ENCODE assay signal across 25 cellular contexts in genomic region chr1:162300057-162300917, GRCh38.
DNase-seq lines count a peak whose midpoint lies in the region; ATAC-seq and TF ChIP-seq lines count a peak whose summit lies in the region.
"Had no signal": no experiment of that assay in that cellular context is flagged by ENCODE, and none has a peak within 500 bp of the region (broad histone marks: within the 10 kb centered on the region; RNA-seq: fewer than 3 reads in every experiment).

No MANE protein-coding gene starts in this region.

- H3K27me3 Mint-ChIP-seq in osteocyte (ENCODE audit: unreplicated experiment) (peaks cover 3% of the 10 kb centered on the region), CD14-positive monocyte (ENCODE audit: low read depth in 3 of 3) (peaks cover 0 to 15% (median 11%) of the 10 kb centered on the region in 3 donors)

- H3K9me2 ChIP-seq in Loucy (replicated peaks; ENCODE audit: low read depth, low read length), result no peaks in the 10 kb centered on the region

- intact Hi-C loops in Panc1 (cut with micrococcal nuclease; ENCODE audit: unreplicated experiment), result no loop called here
- intact Hi-C loops in left lung (cut with DNase I), result no loop called here
- intact Hi-C loops in testis (cut with DNase I; ENCODE audit: low total_unique reads), result no loop called here
- intact Hi-C loops in CD14-positive monocyte (cut with micrococcal nuclease), result no loop called here

- H3K9me3 ChIP-seq in Loucy (ENCODE audit: insufficient read depth, low read depth, low read length), result no peaks in the 10 kb centered on the region
- H3K9me3 ChIP-seq in Panc1 (ENCODE audit: control insufficient read depth, insufficient read depth, low read depth, low read length), result no peaks in the 10 kb centered on the region
- H3K9me3 ChIP-seq in left lung, result no peaks in the 10 kb centered on the region
- no peaks in the 10 kb centered on the region for H3K9me3 ChIP-seq in testis
- H3K9me3 ChIP-seq: mucosa of descending colon, right atrium auricular region had no signal

- H2AFZ ChIP-seq in Loucy (ENCODE audit: low read length), result no peak overlapping the region
- H2AFZ ChIP-seq: parathyroid adenoma had no signal

- H3K4me3 Mint-ChIP-seq in osteocyte (ENCODE audit: unreplicated experiment), result no peak overlapping the region
- H3K4me3 Mint-ChIP-seq in CD14-positive monocyte, result no peak overlapping the region
- H3K4me3 Mint-ChIP-seq: activated B cell treated with CpG ODN at 0.5 μM for 24 hours; activated naive CD4-positive, alpha-beta T cell treated with anti-CD3 and anti-CD28 coated beads for 36 hours; brain; nephron had no signal

- H3K4me1 Mint-ChIP-seq in osteocyte (ENCODE audit: unreplicated experiment) (peaks cover 16% of the 10 kb centered on the region), CD14-positive monocyte (no peaks in the 10 kb centered on the region)
- H3K4me1 Mint-ChIP-seq: activated B cell treated with CpG ODN at 0.5 μM for 24 hours had no signal

- TF ChIP-seq POLR2A in testis (IDR thresholded peaks at IDR 0.05), result no peak

- H3F3A ChIP-seq in Loucy (ENCODE audit: low read depth), result no peaks in the 10 kb centered on the region

- no peaks in the 10 kb centered on the region for H3K79me2 ChIP-seq in Loucy (ENCODE audit: insufficient read depth, low read length)
- H3K79me2 ChIP-seq: parathyroid adenoma had no signal

- H3K4me3 ChIP-seq in Loucy (ENCODE audit: low read length, poor library complexity, severe bottlenecking), result no peak overlapping the region
- H3K4me3 ChIP-seq in Panc1 (ENCODE audit: low read depth in 2 of 2, low read length in 2 of 2), result no peak overlapping the region
- H3K4me3 ChIP-seq in left lung, result no peak overlapping the region
- no peak overlapping the region for H3K4me3 ChIP-seq in testis
- H3K4me3 ChIP-seq: dorsolateral prefrontal cortex, gastroesophageal sphincter, mucosa of descending colon, right atrium auricular region had no signal

- H3K9me3 Mint-ChIP-seq in osteocyte (ENCODE audit: unreplicated experiment) (peaks cover 3% of the 10 kb centered on the region), CD14-positive monocyte (peaks cover 0 to 9% (median 3%) of the 10 kb centered on the region in 7 donors)
- H3K9me3 Mint-ChIP-seq: activated B cell treated with CpG ODN at 0.5 μM for 24 hours; activated naive CD4-positive, alpha-beta T cell treated with anti-CD3 and anti-CD28 coated beads for 36 hours; nephron had no signal

- no TSS peak for BruUV-seq in Panc1 (replicated peaks; lab: Mats Ljungman, UMichigan)

- H3K36me3 ChIP-seq in Loucy (ENCODE audit: insufficient read depth, low read length) (no peaks in the 10 kb centered on the region), Panc1 (ENCODE audit: control insufficient read depth, insufficient read depth, low read length) (no peaks in the 10 kb centered on the region), left lung (no peaks in the 10 kb centered on the region), testis (ENCODE audit: low read depth, missing control alignments) (no peaks in the 10 kb centered on the region)
- H3K36me3 ChIP-seq: gastroesophageal sphincter, right atrium auricular region had no signal

- H3K27ac Mint-ChIP-seq in osteocyte (ENCODE audit: unreplicated experiment) (no peak overlapping the region), CD14-positive monocyte (peak overlapping the region in 1 of 7 donors; percentile 26)
- H3K27ac Mint-ChIP-seq: activated B cell treated with CpG ODN at 0.5 μM for 24 hours; activated naive CD4-positive, alpha-beta T cell treated with anti-CD3 and anti-CD28 coated beads for 36 hours had no signal

- H4K20me1 ChIP-seq in Loucy (ENCODE audit: insufficient read depth, low read length, poor library complexity, severe bottlenecking), result no peaks in the 10 kb centered on the region

- no peak overlapping the region for H3K9ac ChIP-seq in Loucy (ENCODE audit: low read depth, low read length, poor library complexity, severe bottlenecking)
- H3K9ac ChIP-seq: parathyroid adenoma had no signal

- H3K27ac ChIP-seq in Panc1 (ENCODE audit: low read length) (no peak overlapping the region), left lung (no peak overlapping the region), testis (no peak overlapping the region)
- H3K27ac ChIP-seq: dorsolateral prefrontal cortex, gastroesophageal sphincter, parathyroid adenoma, right atrium auricular region had no signal

- CTCF ChIA-PET in Panc1 (lab: Charles Lee), result no interaction called here

- POLR2A ChIA-PET in Panc1 (lab: Charles Lee), result no interaction called here

- peak; percentile 98 for DNase-seq in DMS79 treated with DMSO at 0.1 percent for 48 hours (lab: John Stamatoyannopoulos, UW)
- DNase-seq in Panc1 (ENCODE audit: low read depth, low spot score), result no peak
- DNase-seq in left lung, result peak in 1 of 2 donors; percentile 46
- no peak for DNase-seq in testis
- no peak for DNase-seq in osteocyte (ENCODE audit: extremely low spot score, unreplicated experiment)
- DNase-seq in CD14-positive monocyte (ENCODE audit: low spot score), result no peak
- DNase-seq: activated B cell treated with CpG ODN at 0.5 μM for 24 hours; activated CD4-positive, alpha-beta T cell treated with anti-CD3 and anti-CD28 coated beads, Interleukin-2, amount 50 U/mL, for 1 hour; activated naive CD4-positive, alpha-beta T cell treated with anti-CD3 and anti-CD28 coated beads for 36 hours; DMS53; dorsolateral prefrontal cortex; GDM1; hypothalamus; islet precursor cell; Kasumi-1; mucosa of descending colon; NCI-H526 treated with DMSO at 0.1 percent for 48 hours; stimulated activated CD4-positive, alpha-beta T cell treated with anti-CD3 and anti-CD28 coated beads, Interleukin-2, amount 100 ng/mL, for 48 hours had no signal

- in situ Hi-C loops in Panc1 (cut with HindIII; ENCODE audit: low pct_unique_long_range_greater_than_20kb, low sequenced_read_pairs), result no loop called here

- ATAC-seq in Panc1 (0 out of 2 replicates have a peak, but pooled peaks have one; percentile 15), left lung (peak; percentile 85), GM21737 (IDR thresholded peaks at IDR 0.05; ENCODE audit: unreplicated experiment) (no peak)
- ATAC-seq: gastroesophageal sphincter, mucosa of descending colon had no signal

- H3K4me2 ChIP-seq in Loucy (ENCODE audit: low read depth, low read length, poor library complexity, severe bottlenecking), result no peak overlapping the region

- peaks cover 24% of the 10 kb centered on the region for H3K4me1 ChIP-seq in Loucy (ENCODE audit: insufficient read depth, low read length, poor library complexity, severe bottlenecking)
- H3K4me1 ChIP-seq in Panc1 (ENCODE audit: control insufficient read depth, insufficient read depth, low read length), result no peaks in the 10 kb centered on the region
- H3K4me1 ChIP-seq in left lung, result no peaks in the 10 kb centered on the region
- no peaks in the 10 kb centered on the region for H3K4me1 ChIP-seq in testis
- H3K4me1 ChIP-seq: gastroesophageal sphincter, parathyroid adenoma, right atrium auricular region had no signal

- H3K27me3 ChIP-seq in Loucy (ENCODE audit: insufficient read depth, low read length, poor library complexity, severe bottlenecking) (no peaks in the 10 kb centered on the region), Panc1 (ENCODE audit: control insufficient read depth, insufficient read depth, low read length) (no peaks in the 10 kb centered on the region), left lung (no peaks in the 10 kb centered on the region), testis (no peaks in the 10 kb centered on the region)
- H3K27me3 ChIP-seq: dorsolateral prefrontal cortex, gastroesophageal sphincter, right atrium auricular region had no signal

- TF ChIP-seq CTCF in Loucy (conservative IDR thresholded peaks at IDR 0.05; ENCODE audit: low read length) (0 out of 2 replicates have a peak, but pooled peaks have one; percentile 15), Panc1 (IDR thresholded peaks at IDR 0.05) (no peak), left lung (IDR thresholded peaks at IDR 0.05) (no peak), testis (IDR thresholded peaks at IDR 0.05) (no peak), osteocyte (IDR thresholded peaks at IDR 0.05) (no peak), CD14-positive monocyte (IDR thresholded peaks at IDR 0.05) (no peak)

- peaks cover 3% of the 10 kb centered on the region for H3K36me3 Mint-ChIP-seq in osteocyte (ENCODE audit: unreplicated experiment)
- no peaks in the 10 kb centered on the region for H3K36me3 Mint-ChIP-seq in CD14-positive monocyte

- 77 to 81% methylated on average over 7 to 8 of the region's 8 CpGs for WGBS in testis, 2 donors
